ENCODE assay signal across 15 cellular contexts in the genomic region with DNA sequence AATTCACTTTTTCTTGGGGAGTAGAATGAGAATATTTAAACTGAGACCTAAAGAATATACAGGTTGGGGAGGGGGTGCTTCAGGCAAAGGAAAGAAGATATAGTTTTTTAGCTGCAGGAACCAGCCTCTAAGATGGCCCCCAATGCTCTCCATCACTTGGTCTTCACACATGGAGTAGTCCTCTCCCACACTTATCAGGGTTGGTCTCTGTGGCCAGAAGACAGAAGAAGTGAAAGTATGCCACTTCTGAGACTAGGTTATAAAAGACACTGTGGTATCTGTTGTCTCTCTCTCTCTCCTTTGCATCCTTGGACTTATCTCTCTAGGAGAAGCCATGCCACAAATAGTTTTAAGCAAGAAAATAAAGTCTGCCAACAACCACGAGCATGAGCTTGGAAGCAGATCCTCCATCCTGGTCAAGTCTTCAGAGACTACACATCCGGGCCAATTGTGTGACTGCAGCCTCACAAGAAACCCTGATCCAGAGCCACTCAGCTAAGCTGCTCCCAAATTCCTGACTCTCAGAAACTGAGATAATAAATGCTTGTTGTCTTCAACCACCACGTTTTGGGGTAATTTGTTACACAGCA.
DNase-seq lines count a peak whose midpoint lies in the region; ATAC-seq lines count a peak whose summit lies in the region.
"Had no signal": no experiment of that assay in that cellular context is flagged by ENCODE, and none has a peak within 500 bp of the region (broad histone marks: within the 10 kb centered on the region; RNA-seq: fewer than 3 reads in every experiment).

No MANE protein-coding gene starts in this region.

- DNase-seq in fibroblast of peridontal ligament (ENCODE audit: extremely low read depth) (peak; percentile 70), NCI-H2029 treated with DMSO at 0.1 percent for 48 hours (lab: John Stamatoyannopoulos, UW) (no peak), posterior cingulate gyrus (no peak), T-helper 2 cell (no peak)
- DNase-seq: activated B cell treated with CpG ODN at 0.5 μM for 24 hours; activated CD8-positive, alpha-beta memory T cell treated with anti-CD3 and anti-CD28 coated beads, Interleukin-2, amount 10 ng/mL, durations not matched to agents 7 days and 5 days; activated naive CD4-positive, alpha-beta T cell treated with anti-CD3 and anti-CD28 coated beads for 36 hours; endodermal cell; natural killer cell; sigmoid colon; stomach had no signal

- ATAC-seq in GM18498 (IDR thresholded peaks at IDR 0.05; ENCODE audit: unreplicated experiment): peak; percentile 88
- peak; percentile 68 for ATAC-seq in GM21423 (IDR thresholded peaks at IDR 0.05; ENCODE audit: unreplicated experiment)
- ATAC-seq in HG03432 (IDR thresholded peaks at IDR 0.05; ENCODE audit: unreplicated experiment): peak; percentile 69
- no peak for ATAC-seq in GM18511 (IDR thresholded peaks at IDR 0.05; ENCODE audit: unreplicated experiment)
- ATAC-seq: activated CD8-positive, alpha-beta memory T cell treated with anti-CD3 and anti-CD28 coated beads, Interleukin-2, amount 10 ng/mL, durations not matched to agents 7 days and 5 days; natural killer cell had no signal

- intact Hi-C loops in posterior cingulate gyrus (cut with DNase I): no loop called here
